11 cellular contexts compared by ENCODE assay signal in the genomic region with DNA sequence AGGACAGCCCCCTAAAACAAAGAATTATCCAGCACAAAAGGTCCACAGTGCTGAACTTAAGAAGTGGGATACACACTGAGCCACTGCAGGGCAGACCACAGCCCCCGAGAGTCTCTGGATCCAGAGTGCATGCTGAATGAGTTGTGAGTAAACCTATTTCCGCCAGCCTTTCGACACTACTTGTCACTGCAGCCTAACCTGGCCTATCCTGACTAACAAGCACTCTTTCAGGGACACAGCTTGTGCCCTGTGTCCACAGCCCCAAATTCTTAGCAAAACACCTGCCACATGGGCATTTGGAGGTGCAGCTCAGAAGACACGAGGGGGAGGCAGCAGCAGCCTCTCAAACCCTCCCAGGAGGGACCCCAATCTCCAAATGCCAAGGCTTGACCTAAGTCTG.
"Had no signal": no experiment of that assay in that cellular context is flagged by ENCODE, and none has a peak within 500 bp of the region (broad histone marks: within the 10 kb centered on the region; RNA-seq: fewer than 3 reads in every experiment).

No MANE protein-coding gene starts in this region.

- ATAC-seq: activated T-helper 17 cell treated with anti-CD3 and anti-CD28 coated beads, Interleukin-2, amount 50 U/mL, for 72 hours; esophagus mucosa had no signal

- H3K27me3 Mint-ChIP-seq: activated CD4-positive, alpha-beta T cell treated with anti-CD3 and anti-CD28 coated beads, Interleukin-2, amount 10 ng/mL, durations not matched to agents 24 days and 14 days; activated T-helper 17 cell treated with anti-CD3 and anti-CD28 coated beads, Interleukin-2, amount 50 U/mL, for 72 hours had no signal

- H3K9me3 Mint-ChIP-seq: activated CD4-positive, alpha-beta T cell treated with anti-CD3 and anti-CD28 coated beads, Interleukin-2, amount 10 ng/mL, durations not matched to agents 24 days and 14 days; activated naive CD4-positive, alpha-beta T cell treated with anti-CD3 and anti-CD28 coated beads for 36 hours; activated T-helper 17 cell treated with anti-CD3 and anti-CD28 coated beads, Interleukin-2, amount 50 U/mL, for 72 hours had no signal

- H3K9me3 ChIP-seq: transverse colon, vagina had no signal

- H3K27me3 ChIP-seq: cardiac muscle cell, transverse colon, vagina had no signal

- H3K27ac Mint-ChIP-seq: activated CD4-positive, alpha-beta T cell treated with anti-CD3 and anti-CD28 coated beads, Interleukin-2, amount 10 ng/mL, durations not matched to agents 24 days and 14 days; activated naive CD4-positive, alpha-beta T cell treated with anti-CD3 and anti-CD28 coated beads for 36 hours; activated T-helper 17 cell treated with anti-CD3 and anti-CD28 coated beads, Interleukin-2, amount 50 U/mL, for 72 hours had no signal

- H3K4me3 ChIP-seq: cardiac muscle cell, transverse colon, vagina had no signal

- H3K36me3 ChIP-seq: cardiac muscle cell, transverse colon, vagina had no signal

- H3K27ac ChIP-seq: cardiac muscle cell, transverse colon, vagina had no signal

- H3K4me3 Mint-ChIP-seq: activated CD4-positive, alpha-beta T cell treated with anti-CD3 and anti-CD28 coated beads, Interleukin-2, amount 10 ng/mL, durations not matched to agents 24 days and 14 days; activated naive CD4-positive, alpha-beta T cell treated with anti-CD3 and anti-CD28 coated beads for 36 hours; activated T-helper 17 cell treated with anti-CD3 and anti-CD28 coated beads, Interleukin-2, amount 50 U/mL, for 72 hours had no signal

- DNase-seq: activated CD4-positive, alpha-beta T cell treated with anti-CD3 and anti-CD28 coated beads, Interleukin-2, amount 10 ng/mL, durations not matched to agents 24 days and 14 days; activated CD4-positive, CD25-positive, alpha-beta regulatory T cell; activated CD8-positive, alpha-beta memory T cell treated with anti-CD3 and anti-CD28 coated beads for 24 hours; activated naive CD4-positive, alpha-beta T cell treated with anti-CD3 and anti-CD28 coated beads for 36 hours; stimulated activated CD4-positive, alpha-beta T cell treated with anti-CD3 and anti-CD28 coated beads, Interleukin-12 subunit alpha, Interleukin-12 subunit beta, amount 100 ng/mL, for 4 hours; stimulated activated naive CD4-positive, alpha-beta T cell; transverse colon had no signal
